ENCODE assay signal across 2 cellular contexts in genomic region chr18:62899534-62899933, GRCh38.
TF ChIP-seq lines count a peak whose summit lies in the region.

No MANE protein-coding gene starts in this region.

TF ChIP-seq in HepG2, 621 proteins besides CTCF, POLR2A, EP300 and RAD21:
- TF ChIP-seq DZIP1 (CRISPR knock-in tag; IDR thresholded peaks at IDR 0.05) (no peak), POGZ (CRISPR knock-in tag; IDR thresholded peaks at IDR 0.05) (peak; percentile 24; the same call in 1 of the 2 replicates), ZNF724P (CRISPR knock-in tag; IDR thresholded peaks at IDR 0.05; ENCODE audit: borderline replicate concordance) (no peak)
- TF ChIP-seq, protein P1, sequence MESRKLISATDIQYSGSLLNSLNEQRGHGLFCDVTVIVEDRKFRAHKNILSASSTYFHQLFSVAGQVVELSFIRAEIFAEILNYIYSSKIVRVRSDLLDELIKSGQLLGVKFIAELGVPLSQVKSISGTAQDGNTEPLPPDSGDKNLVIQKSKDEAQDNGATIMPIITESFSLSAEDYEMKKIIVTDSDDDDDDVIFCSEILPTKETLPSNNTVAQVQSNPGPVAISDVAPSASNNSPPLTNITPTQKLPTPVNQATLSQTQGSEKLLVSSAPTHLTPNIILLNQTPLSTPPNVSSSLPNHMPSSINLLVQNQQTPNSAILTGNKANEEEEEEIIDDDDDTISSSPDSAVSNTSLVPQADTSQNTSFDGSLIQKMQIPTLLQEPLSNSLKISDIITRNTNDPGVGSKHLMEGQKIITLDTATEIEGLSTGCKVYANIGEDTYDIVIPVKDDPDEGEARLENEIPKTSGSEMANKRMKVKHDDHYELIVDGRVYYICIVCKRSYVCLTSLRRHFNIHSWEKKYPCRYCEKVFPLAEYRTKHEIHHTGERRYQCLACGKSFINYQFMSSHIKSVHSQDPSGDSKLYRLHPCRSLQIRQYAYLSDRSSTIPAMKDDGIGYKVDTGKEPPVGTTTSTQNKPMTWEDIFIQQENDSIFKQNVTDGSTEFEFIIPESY (CRISPR knock-in tag; IDR thresholded peaks at IDR 0.05): peak; percentile 66; the same call in 1 of the 2 replicates
- TF ChIP-seq, protein P2, sequence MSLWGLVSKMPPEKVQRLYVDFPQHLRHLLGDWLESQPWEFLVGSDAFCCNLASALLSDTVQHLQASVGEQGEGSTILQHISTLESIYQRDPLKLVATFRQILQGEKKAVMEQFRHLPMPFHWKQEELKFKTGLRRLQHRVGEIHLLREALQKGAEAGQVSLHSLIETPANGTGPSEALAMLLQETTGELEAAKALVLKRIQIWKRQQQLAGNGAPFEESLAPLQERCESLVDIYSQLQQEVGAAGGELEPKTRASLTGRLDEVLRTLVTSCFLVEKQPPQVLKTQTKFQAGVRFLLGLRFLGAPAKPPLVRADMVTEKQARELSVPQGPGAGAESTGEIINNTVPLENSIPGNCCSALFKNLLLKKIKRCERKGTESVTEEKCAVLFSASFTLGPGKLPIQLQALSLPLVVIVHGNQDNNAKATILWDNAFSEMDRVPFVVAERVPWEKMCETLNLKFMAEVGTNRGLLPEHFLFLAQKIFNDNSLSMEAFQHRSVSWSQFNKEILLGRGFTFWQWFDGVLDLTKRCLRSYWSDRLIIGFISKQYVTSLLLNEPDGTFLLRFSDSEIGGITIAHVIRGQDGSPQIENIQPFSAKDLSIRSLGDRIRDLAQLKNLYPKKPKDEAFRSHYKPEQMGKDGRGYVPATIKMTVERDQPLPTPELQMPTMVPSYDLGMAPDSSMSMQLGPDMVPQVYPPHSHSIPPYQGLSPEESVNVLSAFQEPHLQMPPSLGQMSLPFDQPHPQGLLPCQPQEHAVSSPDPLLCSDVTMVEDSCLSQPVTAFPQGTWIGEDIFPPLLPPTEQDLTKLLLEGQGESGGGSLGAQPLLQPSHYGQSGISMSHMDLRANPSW (CRISPR knock-in tag; IDR thresholded peaks at IDR 0.05; ENCODE audit: borderline replicate concordance): no peak
- TF ChIP-seq, protein P3, sequence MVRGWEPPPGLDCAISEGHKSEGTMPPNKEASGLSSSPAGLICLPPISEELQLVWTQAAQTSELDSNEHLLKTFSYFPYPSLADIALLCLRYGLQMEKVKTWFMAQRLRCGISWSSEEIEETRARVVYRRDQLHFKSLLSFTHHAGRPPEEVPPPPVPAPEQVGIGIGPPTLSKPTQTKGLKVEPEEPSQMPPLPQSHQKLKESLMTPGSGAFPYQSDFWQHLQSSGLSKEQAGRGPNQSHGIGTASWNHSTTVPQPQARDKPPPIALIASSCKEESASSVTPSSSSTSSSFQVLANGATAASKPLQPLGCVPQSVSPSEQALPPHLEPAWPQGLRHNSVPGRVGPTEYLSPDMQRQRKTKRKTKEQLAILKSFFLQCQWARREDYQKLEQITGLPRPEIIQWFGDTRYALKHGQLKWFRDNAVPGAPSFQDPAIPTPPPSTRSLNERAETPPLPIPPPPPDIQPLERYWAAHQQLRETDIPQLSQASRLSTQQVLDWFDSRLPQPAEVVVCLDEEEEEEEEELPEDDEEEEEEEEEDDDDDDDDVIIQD (CRISPR knock-in tag; IDR thresholded peaks at IDR 0.05; ENCODE audit: low read depth): peak; percentile 25; the same call in 1 of the 2 replicates

TF ChIP-seq in WTC11, 78 proteins besides CTCF, POLR2A, EP300 and RAD21:
- TF ChIP-seq ZNF423 (CRISPR knock-in tag; IDR thresholded peaks at IDR 0.05) (no peak), OVOL2 (CRISPR knock-in tag; IDR thresholded peaks at IDR 0.05; ENCODE audit: borderline replicate concordance) (no peak), CDX4 (CRISPR knock-in tag; IDR thresholded peaks at IDR 0.05; ENCODE audit: borderline replicate concordance) (no peak), MYBL2 (CRISPR knock-in tag; IDR thresholded peaks at IDR 0.05) (no peak), ERG (CRISPR knock-in tag; IDR thresholded peaks at IDR 0.05) (no peak), NFYB (CRISPR knock-in tag; conservative IDR thresholded peaks at IDR 0.05; ENCODE audit: low read depth) (no peak), FOXK1 (CRISPR knock-in tag; IDR thresholded peaks at IDR 0.05) (no peak), ZNF317 (CRISPR knock-in tag; IDR thresholded peaks at IDR 0.05; ENCODE audit: borderline replicate concordance, low read depth) (no peak), ZNF425 (CRISPR knock-in tag; conservative IDR thresholded peaks at IDR 0.05) (no peak), ZNF138 (CRISPR knock-in tag; conservative IDR thresholded peaks at IDR 0.05) (no peak), ZNF532 (CRISPR knock-in tag; IDR thresholded peaks at IDR 0.05; ENCODE audit: borderline replicate concordance) (no peak), ZBTB21 (CRISPR knock-in tag; IDR thresholded peaks at IDR 0.05; ENCODE audit: borderline replicate concordance) (no peak), ESRRA (CRISPR knock-in tag; IDR thresholded peaks at IDR 0.05; ENCODE audit: borderline replicate concordance) (no peak)
- TF ChIP-seq, protein P4, sequence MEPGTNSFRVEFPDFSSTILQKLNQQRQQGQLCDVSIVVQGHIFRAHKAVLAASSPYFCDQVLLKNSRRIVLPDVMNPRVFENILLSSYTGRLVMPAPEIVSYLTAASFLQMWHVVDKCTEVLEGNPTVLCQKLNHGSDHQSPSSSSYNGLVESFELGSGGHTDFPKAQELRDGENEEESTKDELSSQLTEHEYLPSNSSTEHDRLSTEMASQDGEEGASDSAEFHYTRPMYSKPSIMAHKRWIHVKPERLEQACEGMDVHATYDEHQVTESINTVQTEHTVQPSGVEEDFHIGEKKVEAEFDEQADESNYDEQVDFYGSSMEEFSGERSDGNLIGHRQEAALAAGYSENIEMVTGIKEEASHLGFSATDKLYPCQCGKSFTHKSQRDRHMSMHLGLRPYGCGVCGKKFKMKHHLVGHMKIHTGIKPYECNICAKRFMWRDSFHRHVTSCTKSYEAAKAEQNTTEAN (CRISPR knock-in tag; IDR thresholded peaks at IDR 0.05): no peak
- TF ChIP-seq, protein P5, sequence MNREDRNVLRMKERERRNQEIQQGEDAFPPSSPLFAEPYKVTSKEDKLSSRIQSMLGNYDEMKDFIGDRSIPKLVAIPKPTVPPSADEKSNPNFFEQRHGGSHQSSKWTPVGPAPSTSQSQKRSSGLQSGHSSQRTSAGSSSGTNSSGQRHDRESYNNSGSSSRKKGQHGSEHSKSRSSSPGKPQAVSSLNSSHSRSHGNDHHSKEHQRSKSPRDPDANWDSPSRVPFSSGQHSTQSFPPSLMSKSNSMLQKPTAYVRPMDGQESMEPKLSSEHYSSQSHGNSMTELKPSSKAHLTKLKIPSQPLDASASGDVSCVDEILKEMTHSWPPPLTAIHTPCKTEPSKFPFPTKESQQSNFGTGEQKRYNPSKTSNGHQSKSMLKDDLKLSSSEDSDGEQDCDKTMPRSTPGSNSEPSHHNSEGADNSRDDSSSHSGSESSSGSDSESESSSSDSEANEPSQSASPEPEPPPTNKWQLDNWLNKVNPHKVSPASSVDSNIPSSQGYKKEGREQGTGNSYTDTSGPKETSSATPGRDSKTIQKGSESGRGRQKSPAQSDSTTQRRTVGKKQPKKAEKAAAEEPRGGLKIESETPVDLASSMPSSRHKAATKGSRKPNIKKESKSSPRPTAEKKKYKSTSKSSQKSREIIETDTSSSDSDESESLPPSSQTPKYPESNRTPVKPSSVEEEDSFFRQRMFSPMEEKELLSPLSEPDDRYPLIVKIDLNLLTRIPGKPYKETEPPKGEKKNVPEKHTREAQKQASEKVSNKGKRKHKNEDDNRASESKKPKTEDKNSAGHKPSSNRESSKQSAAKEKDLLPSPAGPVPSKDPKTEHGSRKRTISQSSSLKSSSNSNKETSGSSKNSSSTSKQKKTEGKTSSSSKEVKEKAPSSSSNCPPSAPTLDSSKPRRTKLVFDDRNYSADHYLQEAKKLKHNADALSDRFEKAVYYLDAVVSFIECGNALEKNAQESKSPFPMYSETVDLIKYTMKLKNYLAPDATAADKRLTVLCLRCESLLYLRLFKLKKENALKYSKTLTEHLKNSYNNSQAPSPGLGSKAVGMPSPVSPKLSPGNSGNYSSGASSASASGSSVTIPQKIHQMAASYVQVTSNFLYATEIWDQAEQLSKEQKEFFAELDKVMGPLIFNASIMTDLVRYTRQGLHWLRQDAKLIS (CRISPR knock-in tag; IDR thresholded peaks at IDR 0.05; ENCODE audit: borderline replicate concordance): no peak
- TF ChIP-seq, protein P6, sequence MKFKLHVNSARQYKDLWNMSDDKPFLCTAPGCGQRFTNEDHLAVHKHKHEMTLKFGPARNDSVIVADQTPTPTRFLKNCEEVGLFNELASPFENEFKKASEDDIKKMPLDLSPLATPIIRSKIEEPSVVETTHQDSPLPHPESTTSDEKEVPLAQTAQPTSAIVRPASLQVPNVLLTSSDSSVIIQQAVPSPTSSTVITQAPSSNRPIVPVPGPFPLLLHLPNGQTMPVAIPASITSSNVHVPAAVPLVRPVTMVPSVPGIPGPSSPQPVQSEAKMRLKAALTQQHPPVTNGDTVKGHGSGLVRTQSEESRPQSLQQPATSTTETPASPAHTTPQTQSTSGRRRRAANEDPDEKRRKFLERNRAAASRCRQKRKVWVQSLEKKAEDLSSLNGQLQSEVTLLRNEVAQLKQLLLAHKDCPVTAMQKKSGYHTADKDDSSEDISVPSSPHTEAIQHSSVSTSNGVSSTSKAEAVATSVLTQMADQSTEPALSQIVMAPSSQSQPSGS (CRISPR knock-in tag; IDR thresholded peaks at IDR 0.05; ENCODE audit: borderline replicate concordance, low read depth): no peak
- TF ChIP-seq, protein P7, sequence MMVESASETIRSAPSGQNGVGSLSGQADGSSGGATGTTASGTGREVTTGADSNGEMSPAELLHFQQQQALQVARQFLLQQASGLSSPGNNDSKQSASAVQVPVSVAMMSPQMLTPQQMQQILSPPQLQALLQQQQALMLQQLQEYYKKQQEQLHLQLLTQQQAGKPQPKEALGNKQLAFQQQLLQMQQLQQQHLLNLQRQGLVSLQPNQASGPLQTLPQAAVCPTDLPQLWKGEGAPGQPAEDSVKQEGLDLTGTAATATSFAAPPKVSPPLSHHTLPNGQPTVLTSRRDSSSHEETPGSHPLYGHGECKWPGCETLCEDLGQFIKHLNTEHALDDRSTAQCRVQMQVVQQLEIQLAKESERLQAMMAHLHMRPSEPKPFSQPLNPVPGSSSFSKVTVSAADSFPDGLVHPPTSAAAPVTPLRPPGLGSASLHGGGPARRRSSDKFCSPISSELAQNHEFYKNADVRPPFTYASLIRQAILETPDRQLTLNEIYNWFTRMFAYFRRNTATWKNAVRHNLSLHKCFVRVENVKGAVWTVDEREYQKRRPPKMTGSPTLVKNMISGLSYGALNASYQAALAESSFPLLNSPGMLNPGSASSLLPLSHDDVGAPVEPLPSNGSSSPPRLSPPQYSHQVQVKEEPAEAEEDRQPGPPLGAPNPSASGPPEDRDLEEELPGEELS (CRISPR knock-in tag; IDR thresholded peaks at IDR 0.05): no peak
